22 cellular contexts compared by ENCODE assay signal in genomic region chr3:294581-294980, GRCh38.
DNase-seq lines count a peak whose midpoint lies in the region; ATAC-seq, FAIRE-seq and TF ChIP-seq lines count a peak whose summit lies in the region.
"Had no signal": no experiment of that assay in that cellular context is flagged by ENCODE, and none has a peak within 500 bp of the region (broad histone marks: within the 10 kb centered on the region; RNA-seq: fewer than 3 reads in every experiment).

No MANE protein-coding gene starts in this region.

- H3K27me3 Mint-ChIP-seq in activated CD4-positive, alpha-beta T cell treated with anti-CD3 and anti-CD28 coated beads for 36 hours: no peaks in the 10 kb centered on the region
- no peaks in the 10 kb centered on the region for H3K27me3 Mint-ChIP-seq in activated T-cell treated with anti-CD3 and anti-CD28 coated beads, Interleukin-2, amount 50 U/mL, for 24 hours
- H3K27me3 Mint-ChIP-seq: B cell; CD4-positive, CD25-positive, alpha-beta regulatory T cell had no signal

- intact Hi-C loops in activated CD4-positive, alpha-beta T cell treated with anti-CD3 and anti-CD28 coated beads for 36 hours (cut with DNase I, micrococcal nuclease): no loop called here

- no peak overlapping the region for H3K4me3 ChIP-seq in bronchial epithelial cell (ENCODE audit: low read depth, low read length)
- H3K4me3 ChIP-seq: BLaER1, HAP-1 had no signal

- POLR2A ChIA-PET in activated CD4-positive, alpha-beta T cell treated with anti-CD3 and anti-CD28 coated beads for 36 hours (lab: Charles Lee): interaction anchor here (0.8 kb wide), 1 partner anchor 129 kb away, joined by 6 read pairs; no protein-coding TSS in a partner anchor

- no peaks in the 10 kb centered on the region for H3K36me3 Mint-ChIP-seq in activated CD4-positive, alpha-beta T cell treated with anti-CD3 and anti-CD28 coated beads for 36 hours (ENCODE audit: low read depth)
- no peaks in the 10 kb centered on the region for H3K36me3 Mint-ChIP-seq in activated T-cell treated with anti-CD3 and anti-CD28 coated beads, Interleukin-2, amount 50 U/mL, for 24 hours (ENCODE audit: low read depth)
- H3K36me3 Mint-ChIP-seq: CD4-positive, CD25-positive, alpha-beta regulatory T cell; CD8-positive, alpha-beta T cell had no signal

- TF ChIP-seq CTCF in bronchial epithelial cell (IDR thresholded peaks at IDR 0.05; ENCODE audit: insufficient read depth, low read length, severe bottlenecking) (no peak), foreskin keratinocyte (conservative IDR thresholded peaks at IDR 0.05) (no peak)

- no peaks in the 10 kb centered on the region for H3K4me1 Mint-ChIP-seq in activated CD4-positive, alpha-beta T cell treated with anti-CD3 and anti-CD28 coated beads for 36 hours
- no peaks in the 10 kb centered on the region for H3K4me1 Mint-ChIP-seq in activated T-cell treated with anti-CD3 and anti-CD28 coated beads, Interleukin-2, amount 50 U/mL, for 24 hours (ENCODE audit: low read depth)
- H3K4me1 Mint-ChIP-seq: CD4-positive, CD25-positive, alpha-beta regulatory T cell had no signal

- no peaks in the 10 kb centered on the region for H3K36me3 ChIP-seq in bronchial epithelial cell (ENCODE audit: control insufficient read depth, insufficient read depth, low read length)
- H3K36me3 ChIP-seq: BLaER1, HAP-1 had no signal

- H3K27ac Mint-ChIP-seq in activated CD4-positive, alpha-beta T cell treated with anti-CD3 and anti-CD28 coated beads for 36 hours: no peak overlapping the region
- no peak overlapping the region for H3K27ac Mint-ChIP-seq in activated T-cell treated with anti-CD3 and anti-CD28 coated beads, Interleukin-2, amount 50 U/mL, for 24 hours
- H3K27ac Mint-ChIP-seq: CD4-positive, CD25-positive, alpha-beta regulatory T cell; CD8-positive, alpha-beta T cell; HFFc6 had no signal

- H3K4me3 Mint-ChIP-seq in activated CD4-positive, alpha-beta T cell treated with anti-CD3 and anti-CD28 coated beads for 36 hours: no peak overlapping the region
- no peak overlapping the region for H3K4me3 Mint-ChIP-seq in activated T-cell treated with anti-CD3 and anti-CD28 coated beads, Interleukin-2, amount 50 U/mL, for 24 hours
- H3K4me3 Mint-ChIP-seq: B cell; CD4-positive, CD25-positive, alpha-beta regulatory T cell; CD8-positive, alpha-beta T cell; HFFc6 had no signal

- ATAC-seq in foreskin keratinocyte: peak; percentile 20
- ATAC-seq in activated CD4-positive, alpha-beta T cell treated with anti-CD3 and anti-CD28 coated beads for 36 hours: no peak
- no peak for ATAC-seq in GM21576 (IDR thresholded peaks at IDR 0.05; ENCODE audit: unreplicated experiment)
- ATAC-seq: CD8-positive, alpha-beta T cell had no signal

- H3K9me3 Mint-ChIP-seq in activated CD4-positive, alpha-beta T cell treated with anti-CD3 and anti-CD28 coated beads for 36 hours (ENCODE audit: low read depth): peaks cover 5% of the 10 kb centered on the region
- no peaks in the 10 kb centered on the region for H3K9me3 Mint-ChIP-seq in activated T-cell treated with anti-CD3 and anti-CD28 coated beads, Interleukin-2, amount 50 U/mL, for 24 hours

- H3K27ac ChIP-seq in foreskin keratinocyte: no peak overlapping the region
- H3K27ac ChIP-seq: 22Rv1, BLaER1, C4-2B had no signal

- DNase-seq in DMS53 (lab: John Stamatoyannopoulos, UW): peak; percentile 18
- DNase-seq in DMS53 treated with DMSO at 0.1 percent for 48 hours (lab: John Stamatoyannopoulos, UW; ENCODE audit: unreplicated experiment): no peak
- peak; percentile 73 for DNase-seq in bronchial epithelial cell (ENCODE audit: low read depth)
- no peak for DNase-seq in foreskin keratinocyte
- no peak for DNase-seq in activated CD4-positive, alpha-beta T cell treated with anti-CD3 and anti-CD28 coated beads for 36 hours
- no peak for DNase-seq in activated T-cell treated with anti-CD3 and anti-CD28 coated beads, Interleukin-2, amount 50 U/mL, for 24 hours
- no peak for DNase-seq in DMS114 treated with DMSO at 0.1 percent for 48 hours (lab: John Stamatoyannopoulos, UW; ENCODE audit: unreplicated experiment)
- DNase-seq: CD4-positive, CD25-positive, alpha-beta regulatory T cell; CD8-positive, alpha-beta T cell; GF-D8; GOT3; HFFc6 had no signal

- H3K27me3 ChIP-seq in bronchial epithelial cell (ENCODE audit: control insufficient read depth, insufficient read depth, low read length): no peaks in the 10 kb centered on the region
- no peaks in the 10 kb centered on the region for H3K27me3 ChIP-seq in foreskin keratinocyte
- H3K27me3 ChIP-seq: BLaER1 had no signal

- CTCF ChIA-PET in activated CD4-positive, alpha-beta T cell treated with anti-CD3 and anti-CD28 coated beads for 36 hours (lab: Charles Lee): interaction anchor here (0.7 kb wide), 1 partner anchor 836 kb away, joined by 3 read pairs; no protein-coding TSS in a partner anchor

- FAIRE-seq in bronchial epithelial cell (lab: Jason Lieb, UNC): no peak
- FAIRE-seq: A204.1, GM12891, GM18507, H54 had no signal

- no peaks in the 10 kb centered on the region for H3K4me1 ChIP-seq in foreskin keratinocyte
- H3K4me1 ChIP-seq: HAP-1 had no signal

Comparison
In these comparisons a context has a peak if more than half of its experiments do, and no peak if none do; other contexts are left out.
1. DNase-seq: peak in DMS53 (single experiment) and bronchial epithelial cell (single experiment); none in DMS53 treated with DMSO at 0.1 percent for 48 hours (single experiment), foreskin keratinocyte (0 of 2), activated CD4-positive, alpha-beta T cell treated with anti-CD3 and anti-CD28 coated beads for 36 hours (single experiment), activated T-cell treated with anti-CD3 and anti-CD28 coated beads, Interleukin-2, amount 50 U/mL, for 24 hours (single experiment) and DMS114 treated with DMSO at 0.1 percent for 48 hours (single experiment).